2 cellular contexts compared by ENCODE assay signal in the genomic region with DNA sequence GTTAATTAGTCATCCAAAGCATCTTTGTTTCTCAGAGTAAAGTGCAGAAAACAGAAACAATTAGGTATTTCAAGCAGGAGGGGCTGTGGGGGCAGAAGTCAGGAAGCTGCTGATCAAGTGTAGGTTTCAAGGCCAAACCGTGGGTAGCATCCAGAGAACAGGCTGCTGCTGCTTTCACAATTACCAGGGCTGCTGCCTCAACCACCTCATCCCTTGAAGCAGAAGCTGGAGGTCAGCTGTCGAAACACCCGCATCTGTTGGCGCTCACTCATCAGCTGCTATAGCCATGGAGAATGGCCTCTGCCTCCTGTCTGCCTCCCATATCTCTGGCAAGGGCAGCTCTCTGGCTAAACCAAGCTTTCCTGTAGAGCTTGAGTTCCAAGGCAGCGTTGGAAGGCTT.
TF ChIP-seq lines count a peak whose summit lies in the region.

No MANE protein-coding gene starts in this region.

TF ChIP-seq in GM23338, 12 proteins besides CTCF, POLR2A, EP300 and RAD21:
- no peak for TF ChIP-seq ZNF331 (CRISPR knock-in tag; IDR thresholded peaks at IDR 0.05; ENCODE audit: low read depth)
- no peak for TF ChIP-seq STAT1 (IDR thresholded peaks at IDR 0.05; ENCODE audit: unreplicated experiment)
- TF ChIP-seq, protein P1, sequence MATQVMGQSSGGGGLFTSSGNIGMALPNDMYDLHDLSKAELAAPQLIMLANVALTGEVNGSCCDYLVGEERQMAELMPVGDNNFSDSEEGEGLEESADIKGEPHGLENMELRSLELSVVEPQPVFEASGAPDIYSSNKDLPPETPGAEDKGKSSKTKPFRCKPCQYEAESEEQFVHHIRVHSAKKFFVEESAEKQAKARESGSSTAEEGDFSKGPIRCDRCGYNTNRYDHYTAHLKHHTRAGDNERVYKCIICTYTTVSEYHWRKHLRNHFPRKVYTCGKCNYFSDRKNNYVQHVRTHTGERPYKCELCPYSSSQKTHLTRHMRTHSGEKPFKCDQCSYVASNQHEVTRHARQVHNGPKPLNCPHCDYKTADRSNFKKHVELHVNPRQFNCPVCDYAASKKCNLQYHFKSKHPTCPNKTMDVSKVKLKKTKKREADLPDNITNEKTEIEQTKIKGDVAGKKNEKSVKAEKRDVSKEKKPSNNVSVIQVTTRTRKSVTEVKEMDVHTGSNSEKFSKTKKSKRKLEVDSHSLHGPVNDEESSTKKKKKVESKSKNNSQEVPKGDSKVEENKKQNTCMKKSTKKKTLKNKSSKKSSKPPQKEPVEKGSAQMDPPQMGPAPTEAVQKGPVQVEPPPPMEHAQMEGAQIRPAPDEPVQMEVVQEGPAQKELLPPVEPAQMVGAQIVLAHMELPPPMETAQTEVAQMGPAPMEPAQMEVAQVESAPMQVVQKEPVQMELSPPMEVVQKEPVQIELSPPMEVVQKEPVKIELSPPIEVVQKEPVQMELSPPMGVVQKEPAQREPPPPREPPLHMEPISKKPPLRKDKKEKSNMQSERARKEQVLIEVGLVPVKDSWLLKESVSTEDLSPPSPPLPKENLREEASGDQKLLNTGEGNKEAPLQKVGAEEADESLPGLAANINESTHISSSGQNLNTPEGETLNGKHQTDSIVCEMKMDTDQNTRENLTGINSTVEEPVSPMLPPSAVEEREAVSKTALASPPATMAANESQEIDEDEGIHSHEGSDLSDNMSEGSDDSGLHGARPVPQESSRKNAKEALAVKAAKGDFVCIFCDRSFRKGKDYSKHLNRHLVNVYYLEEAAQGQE (IDR thresholded peaks at IDR 0.05; ENCODE audit: unreplicated experiment) = no peak

TF ChIP-seq in GM12878, 131 proteins besides CTCF, POLR2A, EP300 and RAD21:
- TF ChIP-seq TARDBP (IDR thresholded peaks at IDR 0.05; ENCODE audit: borderline replicate concordance) (no peak), SMAD1 (IDR thresholded peaks at IDR 0.05; ENCODE audit: low read depth, partially characterized antibody) (no peak), YY1 (IDR thresholded peaks at IDR 0.05; ENCODE audit: low read depth, low read length) (no peak), RCOR1 (conservative IDR thresholded peaks at IDR 0.05; ENCODE audit: low read depth, low read length) (no peak), HCFC1 (IDR thresholded peaks at IDR 0.05; ENCODE audit: low read length) (no peak), SMAD5 (IDR thresholded peaks at IDR 0.05; ENCODE audit: low read depth) (no peak), NRF1 (conservative IDR thresholded peaks at IDR 0.05; ENCODE audit: low read depth, low read length) (no peak), STAT3 (IDR thresholded peaks at IDR 0.05; ENCODE audit: low read depth, low read length) (no peak), EED (IDR thresholded peaks at IDR 0.05; ENCODE audit: low read depth) (no peak), DPF2 (IDR thresholded peaks at IDR 0.05) (no peak), PAX8 (IDR thresholded peaks at IDR 0.05) (no peak), GATAD2B (conservative IDR thresholded peaks at IDR 0.05; ENCODE audit: low read depth) (no peak), KAT2A (conservative IDR thresholded peaks at IDR 0.05; ENCODE audit: control insufficient read depth, low read depth, low read length) (no peak), NR2C1 (IDR thresholded peaks at IDR 0.05) (no peak), BACH1 (IDR thresholded peaks at IDR 0.05; ENCODE audit: borderline replicate concordance) (no peak), BHLHE40 (IDR thresholded peaks at IDR 0.05; ENCODE audit: borderline replicate concordance in 1 of 2, low read depth in 2 of 2, low read length in 1 of 2) (no peak)
- TF ChIP-seq, protein P2, sequence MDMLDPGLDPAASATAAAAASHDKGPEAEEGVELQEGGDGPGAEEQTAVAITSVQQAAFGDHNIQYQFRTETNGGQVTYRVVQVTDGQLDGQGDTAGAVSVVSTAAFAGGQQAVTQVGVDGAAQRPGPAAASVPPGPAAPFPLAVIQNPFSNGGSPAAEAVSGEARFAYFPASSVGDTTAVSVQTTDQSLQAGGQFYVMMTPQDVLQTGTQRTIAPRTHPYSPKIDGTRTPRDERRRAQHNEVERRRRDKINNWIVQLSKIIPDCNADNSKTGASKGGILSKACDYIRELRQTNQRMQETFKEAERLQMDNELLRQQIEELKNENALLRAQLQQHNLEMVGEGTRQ (IDR thresholded peaks at IDR 0.05; ENCODE audit: borderline replicate concordance, low read depth, low read length) = no peak
